In the genomic region with DNA sequence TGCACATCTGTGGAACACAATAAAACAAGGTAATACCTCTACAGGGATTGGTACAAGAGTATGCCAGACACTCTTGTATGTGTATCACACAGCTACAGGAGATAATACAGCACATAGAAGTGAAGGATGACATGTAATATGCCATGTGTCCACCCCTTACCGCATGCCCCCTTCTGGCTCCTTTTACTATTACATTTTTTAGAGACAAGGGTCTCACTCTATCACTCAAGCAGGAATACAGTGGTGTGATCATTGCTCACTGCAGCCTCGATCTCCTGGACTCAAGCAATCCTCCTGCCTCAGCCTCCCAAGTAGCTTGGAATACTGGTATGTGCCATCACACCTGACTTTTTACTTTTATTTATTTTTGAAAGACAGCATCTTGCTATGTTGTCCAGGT, we compare ENCODE assay signal across 6 cellular contexts.
DNase-seq lines count a peak whose midpoint lies in the region; ATAC-seq and TF ChIP-seq lines count a peak whose summit lies in the region.

No MANE protein-coding gene starts in this region.

- H3K27me3 Mint-ChIP-seq in stimulated activated naive CD8-positive, alpha-beta T cell treated with anti-CD3 and anti-CD28 coated beads, Interleukin-15, Interleukin-2, amounts not matched to agents 100 ng/mL and 50 ng/mL, for 24 hours, result no peaks in the 10 kb centered on the region

- ATAC-seq in GM19328 (IDR thresholded peaks at IDR 0.05; ENCODE audit: unreplicated experiment), result no peak

- H3K4me3 Mint-ChIP-seq in stimulated activated naive CD8-positive, alpha-beta T cell treated with anti-CD3 and anti-CD28 coated beads, Interleukin-15, Interleukin-2, amounts not matched to agents 100 ng/mL and 50 ng/mL, for 24 hours, result no peak overlapping the region

- no peaks in the 10 kb centered on the region for H3K9me3 Mint-ChIP-seq in stimulated activated naive CD8-positive, alpha-beta T cell treated with anti-CD3 and anti-CD28 coated beads, Interleukin-15, Interleukin-2, amounts not matched to agents 100 ng/mL and 50 ng/mL, for 24 hours

- peak overlapping the region; percentile 61 for H3K27ac Mint-ChIP-seq in stimulated activated naive CD8-positive, alpha-beta T cell treated with anti-CD3 and anti-CD28 coated beads, Interleukin-15, Interleukin-2, amounts not matched to agents 100 ng/mL and 50 ng/mL, for 24 hours

- peaks cover 55% of the 10 kb centered on the region for H3K4me1 Mint-ChIP-seq in stimulated activated naive CD8-positive, alpha-beta T cell treated with anti-CD3 and anti-CD28 coated beads, Interleukin-15, Interleukin-2, amounts not matched to agents 100 ng/mL and 50 ng/mL, for 24 hours (ENCODE audit: low read depth)

- DNase-seq in NCI-H526 treated with DMSO at 0.1 percent for 48 hours (lab: John Stamatoyannopoulos, UW) (peak; percentile 21), OCI-M2 (lab: John Stamatoyannopoulos, UW; ENCODE audit: unreplicated experiment) (no peak)
- DNase-seq in central memory CD4-positive, alpha-beta T cell, result peak; percentile 70

- TF ChIP-seq CTCF in GM12873 (IDR thresholded peaks at IDR 0.05; ENCODE audit: insufficient read depth, low read depth, low read length, missing control alignments), result peak; percentile 74

- no peaks in the 10 kb centered on the region for H3K36me3 Mint-ChIP-seq in stimulated activated naive CD8-positive, alpha-beta T cell treated with anti-CD3 and anti-CD28 coated beads, Interleukin-15, Interleukin-2, amounts not matched to agents 100 ng/mL and 50 ng/mL, for 24 hours (ENCODE audit: low read depth)
